Comparison of ENCODE assay signal across 1 cellular context in genomic region chr21:36584980-36585940, GRCh38.
TF ChIP-seq lines count a peak whose summit lies in the region.

No MANE protein-coding gene starts in this region.

TF ChIP-seq in GM12878, 131 proteins besides CTCF, POLR2A, EP300 and RAD21 (continued from another document):
- TF ChIP-seq PRDM15 (CRISPR knock-in tag; IDR thresholded peaks at IDR 0.05): no peak
- no peak for TF ChIP-seq ZNF207 (IDR thresholded peaks at IDR 0.05; ENCODE audit: borderline replicate concordance)
- TF ChIP-seq RUNX3 (IDR thresholded peaks at IDR 0.05; ENCODE audit: low read length): no peak
- no peak for TF ChIP-seq NRF1 (conservative IDR thresholded peaks at IDR 0.05; ENCODE audit: low read depth, low read length)
- TF ChIP-seq CBX3 (IDR thresholded peaks at IDR 0.05; ENCODE audit: borderline replicate concordance, low read depth): no peak
- TF ChIP-seq NR2C2 (IDR thresholded peaks at IDR 0.05; ENCODE audit: borderline replicate concordance, control insufficient read depth, insufficient read length, low read depth): no peak
- TF ChIP-seq TCF7 (IDR thresholded peaks at IDR 0.05; ENCODE audit: borderline replicate concordance): no peak
- no peak for TF ChIP-seq SUZ12 (IDR thresholded peaks at IDR 0.05; ENCODE audit: unreplicated experiment)
- TF ChIP-seq PKNOX1 (IDR thresholded peaks at IDR 0.05): no peak
- TF ChIP-seq NKRF (conservative IDR thresholded peaks at IDR 0.05): no peak
- TF ChIP-seq IRF4 (IDR thresholded peaks at IDR 0.05; ENCODE audit: low read depth, low read length): no peak
- TF ChIP-seq SREBF2 (IDR thresholded peaks at IDR 0.05; ENCODE audit: low read length): no peak
- no peak for TF ChIP-seq NFXL1 (IDR thresholded peaks at IDR 0.05; ENCODE audit: borderline replicate concordance)
